ENCODE assay signal across 13 cellular contexts in the genomic region with DNA sequence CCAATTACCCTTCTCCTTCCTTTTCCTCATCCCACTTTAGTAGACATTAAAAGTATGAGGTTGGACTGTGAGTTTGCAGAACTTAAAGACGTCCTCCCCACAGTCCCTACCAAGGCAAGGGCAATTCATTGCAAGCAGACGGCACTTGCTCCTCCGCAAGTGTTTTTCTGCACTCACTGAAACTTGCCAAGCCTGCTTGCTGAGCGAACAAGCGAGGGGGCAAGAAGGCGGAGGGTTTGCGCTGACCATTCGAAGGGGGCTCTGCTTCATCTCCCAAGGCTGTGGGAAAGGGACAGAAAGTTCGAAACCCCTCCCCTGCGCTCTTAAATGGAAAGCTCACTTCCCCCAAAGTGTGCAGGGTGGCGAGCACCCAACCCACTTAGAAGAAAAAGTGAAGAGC. TPM values are rescaled to one million over a fixed set of nuclear protein-coding genes. Genes with fewer than 3 reads are reported as not detected.
A peak's percentile ranks its signal among the peaks of the same experiment; 100 is the strongest.
DNase-seq lines count a peak whose midpoint lies in the region; ATAC-seq and TF ChIP-seq lines count a peak whose summit lies in the region.
"Had no signal": no experiment of that assay in that cellular context is flagged by ENCODE, and none has a peak within 500 bp of the region (broad histone marks: within the 10 kb centered on the region; RNA-seq: fewer than 3 reads in every experiment).

No MANE protein-coding gene starts in this region.

- H3K4me3 Mint-ChIP-seq in activated CD8-positive, alpha-beta memory T cell treated with anti-CD3 and anti-CD28 coated beads, Interleukin-2, amount 10 ng/mL, durations not matched to agents 7 days and 5 days: no peak overlapping the region

- peak overlapping the region; percentile 43 to 54 for H3K9ac ChIP-seq in duodenal mucosa (ENCODE audit: low read depth in 1 of 2, low read length in 2 of 2)

- TF ChIP-seq POLR2A in tibial nerve (IDR thresholded peaks at IDR 0.05): no peak

- CTCF ChIA-PET in activated CD8-positive, alpha-beta memory T cell treated with anti-CD3 and anti-CD28 coated beads, Interleukin-2, amount 10 ng/mL, durations not matched to agents 7 days and 5 days (lab: Charles Lee): no interaction called here

- no CpG with 5 or more reads among the region's 11 CpGs for WGBS in mesodermal cell (ENCODE audit: insufficient coverage in 2 of 2), 2 experiments
- 2 to 21% methylated on average over 4 to 11 of the region's 11 CpGs for WGBS in tibial nerve, 2 donors

- H3K27ac ChIP-seq in duodenal mucosa (ENCODE audit: low read depth, low read length) (no peak overlapping the region), mesodermal cell (ENCODE audit: low read depth, low read length, severe bottlenecking) (peak overlapping the region; percentile 90), tibial nerve (peak overlapping the region in 2 of 4 donors; percentile 26 to 85)
- H3K27ac ChIP-seq: 22Rv1, HL-60, neutrophil had no signal

- peaks cover 4% of the 10 kb centered on the region for H3K4me1 Mint-ChIP-seq in activated CD8-positive, alpha-beta memory T cell treated with anti-CD3 and anti-CD28 coated beads, Interleukin-2, amount 10 ng/mL, durations not matched to agents 7 days and 5 days

- H3K27me3 Mint-ChIP-seq in activated CD8-positive, alpha-beta memory T cell treated with anti-CD3 and anti-CD28 coated beads, Interleukin-2, amount 10 ng/mL, durations not matched to agents 7 days and 5 days: peaks cover 53% of the 10 kb centered on the region

- H3K36me3 Mint-ChIP-seq in activated CD8-positive, alpha-beta memory T cell treated with anti-CD3 and anti-CD28 coated beads, Interleukin-2, amount 10 ng/mL, durations not matched to agents 7 days and 5 days: no peaks in the 10 kb centered on the region

- no peak for TF ChIP-seq CTCF in tibial nerve (IDR thresholded peaks at IDR 0.05)

- H3K9me3 ChIP-seq in duodenal mucosa (ENCODE audit: control insufficient read depth in 1 of 2, low read length in 2 of 2) (no peaks in the 10 kb centered on the region), mesodermal cell (ENCODE audit: control insufficient read depth, low read length) (no peaks in the 10 kb centered on the region), tibial nerve (no peaks in the 10 kb centered on the region)
- H3K9me3 ChIP-seq: neutrophil had no signal

- H3K4me3 ChIP-seq in duodenal mucosa (ENCODE audit: low read depth in 1 of 2, low read length in 2 of 2) (peak overlapping the region; percentile 74 to 79), mesodermal cell (ENCODE audit: extremely low read depth, insufficient read depth, low read length, poor library complexity, severe bottlenecking) (peak overlapping the region; percentile 52), tibial nerve (peak overlapping the region; percentile 36 to 67 (median 53))

- no peaks in the 10 kb centered on the region for H3K36me3 ChIP-seq in duodenal mucosa (ENCODE audit: control insufficient read depth in 1 of 2, insufficient read depth in 2 of 2, low read length in 2 of 2)
- no peaks in the 10 kb centered on the region for H3K36me3 ChIP-seq in mesodermal cell (ENCODE audit: control insufficient read depth, insufficient read depth, low read length)
- no peaks in the 10 kb centered on the region for H3K36me3 ChIP-seq in tibial nerve
- H3K36me3 ChIP-seq: neutrophil had no signal

- H3K9me3 Mint-ChIP-seq in activated CD8-positive, alpha-beta memory T cell treated with anti-CD3 and anti-CD28 coated beads, Interleukin-2, amount 10 ng/mL, durations not matched to agents 7 days and 5 days (ENCODE audit: low read depth): no peaks in the 10 kb centered on the region

- no peak overlapping the region for H3K27ac Mint-ChIP-seq in activated CD8-positive, alpha-beta memory T cell treated with anti-CD3 and anti-CD28 coated beads, Interleukin-2, amount 10 ng/mL, durations not matched to agents 7 days and 5 days

- DNase-seq in DMS 273 (lab: John Stamatoyannopoulos, UW; ENCODE audit: unreplicated experiment) (peak; percentile 46), DMS 273 treated with DMSO at 0.1 percent for 48 hours (lab: John Stamatoyannopoulos, UW) (no peak), tibial nerve (ENCODE audit: low spot score in 2 of 2) (no peak), SIG-M5 treated with dmso at 0.1 percent for 504 hours (lab: John Stamatoyannopoulos, UW; ENCODE audit: unreplicated experiment) (no peak), NCI-H774 (lab: John Stamatoyannopoulos, UW) (no peak)
- DNase-seq in activated CD8-positive, alpha-beta memory T cell treated with anti-CD3 and anti-CD28 coated beads, Interleukin-2, amount 10 ng/mL, durations not matched to agents 7 days and 5 days: no peak
- DNase-seq: activated naive CD4-positive, alpha-beta T cell; SHP77 had no signal

- H3K27me3 ChIP-seq in duodenal mucosa (ENCODE audit: control insufficient read depth in 1 of 2, insufficient read depth in 2 of 2, low read length in 2 of 2) (no peaks in the 10 kb centered on the region), tibial nerve (peaks cover 0 to 22% of the 10 kb centered on the region in 2 donors)

- no peak for ATAC-seq in activated CD8-positive, alpha-beta memory T cell treated with anti-CD3 and anti-CD28 coated beads, Interleukin-2, amount 10 ng/mL, durations not matched to agents 7 days and 5 days

- peaks cover 0 to 11% of the 10 kb centered on the region in 2 donors for H3K4me1 ChIP-seq in duodenal mucosa (ENCODE audit: control insufficient read depth in 1 of 2, insufficient read depth in 2 of 2, low read length in 2 of 2)
- H3K4me1 ChIP-seq in mesodermal cell (ENCODE audit: control insufficient read depth, insufficient read depth, low read length, poor library complexity, severe bottlenecking): peaks cover 17% of the 10 kb centered on the region
- peaks cover 0 to 7% (median 0%) of the 10 kb centered on the region in 4 donors for H3K4me1 ChIP-seq in tibial nerve

- no peak for TF ChIP-seq EP300 in tibial nerve (IDR thresholded peaks at IDR 0.05)

RNA-seq across cellular contexts. Expression of a gene that starts 1.5 kb away (rescaled TPM):
- polyA plus RNA-seq in mesodermal cell (2013, experiment 1 of 2): 24.8 TPM
- polyA plus RNA-seq in mesodermal cell (2013, experiment 2 of 2): 30.9 TPM
- total RNA-seq in tibial nerve: 10 to 100 TPM in 3 of 4 donors, 1 to 10 TPM in 1; 6.7 to 17.7 (median 10.9) TPM
- under 1 TPM; 0.20 to 0.33 TPM for total RNA-seq in activated CD8-positive, alpha-beta memory T cell treated with anti-CD3 and anti-CD28 coated beads, Interleukin-2, amount 10 ng/mL, durations not matched to agents 7 days and 5 days

Comparison
In these comparisons a context has a peak if more than half of its experiments do, and no peak if none do; other contexts are left out.
1. RNA of a gene that starts 1.5 kb away (total RNA-seq): 6.7 to 17.7 TPM in tibial nerve; 0.20 to 0.33 TPM in activated CD8-positive, alpha-beta memory T cell treated with anti-CD3 and anti-CD28 coated beads, Interleukin-2, amount 10 ng/mL, durations not matched to agents 7 days and 5 days; every median in the first group is over 4 times any median in the second.
2. Peak in every context shown above with its lines, with median percentiles within 50 percentile points of each other: H3K4me3 ChIP-seq.